1 cellular context compared by ENCODE assay signal in genomic region chr22:41285820-41286638, GRCh38.
TF ChIP-seq lines count a peak whose summit lies in the region.

Gene RANGAP1, minus strand, starts transcription at chr22:41286187. Its CDS starts 5,143 bp downstream, at chr22:41281044.

TF ChIP-seq in HepG2, 621 proteins besides CTCF, POLR2A, EP300 and RAD21 (continued from another document and continues in another):
- TF ChIP-seq ZFYVE20 (CRISPR knock-in tag; IDR thresholded peaks at IDR 0.05; ENCODE audit: borderline replicate concordance, low read depth) (0 out of 2 replicates have a peak, but pooled peaks have one; percentile 8), ZNF329 (CRISPR knock-in tag; IDR thresholded peaks at IDR 0.05; ENCODE audit: low read depth) (no peak), ZBTB33 (CRISPR knock-in tag; IDR thresholded peaks at IDR 0.05) (no peak), ZNF362 (CRISPR knock-in tag; IDR thresholded peaks at IDR 0.05; ENCODE audit: borderline replicate concordance) (no peak), ZNF746 (CRISPR knock-in tag; IDR thresholded peaks at IDR 0.05) (peak; percentile 93), HNF1B (CRISPR knock-in tag; IDR thresholded peaks at IDR 0.05) (peak; percentile 55), HCFC1 (IDR thresholded peaks at IDR 0.05; ENCODE audit: low read depth, low read length) (peak; percentile 97), BORCS8-MEF2B (CRISPR knock-in tag; IDR thresholded peaks at IDR 0.05) (no peak), RNF219 (CRISPR knock-in tag; IDR thresholded peaks at IDR 0.05) (no peak), PHB2 (IDR thresholded peaks at IDR 0.05; ENCODE audit: partially characterized antibody) (no peak), ZKSCAN5 (CRISPR knock-in tag; IDR thresholded peaks at IDR 0.05) (no peak), ZNF781 (CRISPR knock-in tag; IDR thresholded peaks at IDR 0.05; ENCODE audit: borderline replicate concordance, not compliant biosample characterization) (no peak), ZNF142 (CRISPR knock-in tag; IDR thresholded peaks at IDR 0.05) (peak; percentile 18; the same call in 1 of the 2 replicates), POLR2AphosphoS2 (IDR thresholded peaks at IDR 0.05; ENCODE audit: low read depth, low read length) (no peak), DDIT3 (CRISPR knock-in tag; IDR thresholded peaks at IDR 0.05) (no peak), ZBTB10 (CRISPR knock-in tag; IDR thresholded peaks at IDR 0.05; ENCODE audit: borderline replicate concordance) (no peak), RXRB (CRISPR knock-in tag; IDR thresholded peaks at IDR 0.05; ENCODE audit: borderline replicate concordance) (no peak), KAT2B (IDR thresholded peaks at IDR 0.05; ENCODE audit: borderline replicate concordance, low read depth, low read length) (no peak), NKX3-1 (CRISPR knock-in tag; IDR thresholded peaks at IDR 0.05) (0 out of 2 replicates have a peak, but pooled peaks have one; percentile 54), CENPBD1 (CRISPR knock-in tag; IDR thresholded peaks at IDR 0.05; ENCODE audit: borderline replicate concordance, low read depth) (no peak), ZGPAT (CRISPR knock-in tag; IDR thresholded peaks at IDR 0.05) (peak; percentile 33), PTBP1 (IDR thresholded peaks at IDR 0.05; ENCODE audit: low read depth, low read length, poor library complexity, severe bottlenecking) (no peak), ZNF281 (CRISPR knock-in tag; IDR thresholded peaks at IDR 0.05; ENCODE audit: borderline replicate concordance) (no peak), KDM5B (CRISPR knock-in tag; IDR thresholded peaks at IDR 0.05; ENCODE audit: borderline replicate concordance) (peak; percentile 60; the same call in 1 of the 2 replicates), SSRP1 (CRISPR knock-in tag; IDR thresholded peaks at IDR 0.05) (no peak), ZNF503 (CRISPR knock-in tag; IDR thresholded peaks at IDR 0.05) (0 out of 2 replicates have a peak, but pooled peaks have one; percentile 6), REPIN1 (CRISPR knock-in tag; IDR thresholded peaks at IDR 0.05; ENCODE audit: borderline replicate concordance, low read depth) (no peak)
